In genomic region chr4:101217353-101218031, GRCh38 we compare ENCODE assay signal across 18 cellular contexts.
DNase-seq lines count a peak whose midpoint lies in the region; ATAC-seq and TF ChIP-seq lines count a peak whose summit lies in the region.
"Had no signal": no experiment of that assay in that cellular context is flagged by ENCODE, and none has a peak within 500 bp of the region (broad histone marks: within the 10 kb centered on the region; RNA-seq: fewer than 3 reads in every experiment).

No MANE protein-coding gene starts in this region.

- H2BK15ac ChIP-seq in IMR-90 (ENCODE audit: low read depth, low read length) = no peak overlapping the region

- no peaks in the 10 kb centered on the region for H3K27me3 ChIP-seq in IMR-90 (ENCODE audit: control insufficient read depth, insufficient read depth, low read length)

- no peak overlapping the region for H2AK9ac ChIP-seq in IMR-90 (replicated peaks; ENCODE audit: low read depth, low read length, poor library complexity)

- POLR2A ChIA-PET in IMR-90 (lab: Charles Lee; ENCODE audit: unreplicated experiment) = no interaction called here

- H3K14ac ChIP-seq in IMR-90 (replicated peaks; ENCODE audit: low read depth, low read length) = peak overlapping the region; percentile 31; the same call in 1 of the 2 replicates

- H3K4me1 ChIP-seq in IMR-90 (ENCODE audit: control insufficient read depth, insufficient read depth, low read length) = peaks cover 5% of the 10 kb centered on the region

- CTCF ChIA-PET in IMR-90 (lab: Yijun Ruan, JAX) = no interaction called here

- peaks cover 4% of the 10 kb centered on the region for H3K9me1 ChIP-seq in IMR-90 (ENCODE audit: insufficient read depth, low read length)

- no peaks in the 10 kb centered on the region for H3K9me3 Mint-ChIP-seq in memory B cell
- H3K9me3 Mint-ChIP-seq: activated naive CD4-positive, alpha-beta T cell treated with anti-CD3 and anti-CD28 coated beads, Interleukin-2, amount 50 U/mL, for 24 hours; CD8-positive, alpha-beta memory T cell had no signal

- in situ Hi-C loops in IMR-90 (cut with MboI; ENCODE audit: low sequenced_read_pairs) = no loop called here

- TF ChIP-seq CTCF in 22Rv1 (IDR thresholded peaks at IDR 0.05) = no peak
- TF ChIP-seq CTCF in IMR-90 (conservative IDR thresholded peaks at IDR 0.05; ENCODE audit: low read depth, low read length) = no peak
- no peak for TF ChIP-seq CTCF in choroid plexus epithelial cell (conservative IDR thresholded peaks at IDR 0.05; ENCODE audit: low read depth, low read length)

- peak overlapping the region; percentile 63; the same call in 1 of the 2 replicates for H3K23ac ChIP-seq in IMR-90 (ENCODE audit: low read depth, low read length)

- H3K27ac ChIP-seq in 22Rv1 = peak overlapping the region; percentile 97
- H3K27ac ChIP-seq in IMR-90 (ENCODE audit: insufficient read depth, low read length) = no peak overlapping the region

- no peak overlapping the region for H4K8ac ChIP-seq in IMR-90 (ENCODE audit: low read depth in 2 of 2, low read length in 2 of 2)

- dilution Hi-C loops in IMR-90 (cut with HindIII; ENCODE audit: low sequenced_read_pairs, unreplicated experiment) = no loop called here

- WGBS in IMR-90 (ENCODE audit: extremely low coverage in 2 of 2, insufficient read length in 1 of 2), 2 experiments = 100% methylated on average over 2 of the region's 7 CpGs; no CpG with 5 or more reads in 1 of the 2 experiments

- no peak overlapping the region for H3K4me2 ChIP-seq in IMR-90 (ENCODE audit: low read depth, low read length)

- no peak overlapping the region for H3K18ac ChIP-seq in IMR-90 (ENCODE audit: low read depth, low read length)

- H3K4me1 Mint-ChIP-seq in memory B cell = peaks cover 31% of the 10 kb centered on the region

- no peak overlapping the region for H4K91ac ChIP-seq in IMR-90 (ENCODE audit: insufficient read depth, low read depth, low read length)

- TF ChIP-seq POLR2A in IMR-90 (IDR thresholded peaks at IDR 0.05; ENCODE audit: low read depth, low read length) = no peak

- no peak overlapping the region for H3K9ac ChIP-seq in IMR-90 (ENCODE audit: low read depth, low read length)

- H3K27me3 Mint-ChIP-seq in memory B cell = no peaks in the 10 kb centered on the region
- H3K27me3 Mint-ChIP-seq: activated naive CD4-positive, alpha-beta T cell treated with anti-CD3 and anti-CD28 coated beads, Interleukin-2, amount 50 U/mL, for 24 hours; CD8-positive, alpha-beta memory T cell had no signal

- peak; percentile 44 for ATAC-seq in IMR-90 (ENCODE audit: low read depth)
- no peak for ATAC-seq in memory B cell (ENCODE audit: low read depth)
- ATAC-seq in HG03095 (IDR thresholded peaks at IDR 0.05; ENCODE audit: unreplicated experiment) = no peak
- no peak for ATAC-seq in HG03196 (IDR thresholded peaks at IDR 0.05; ENCODE audit: unreplicated experiment)

- no TSS peak for BruUV-seq in IMR-90 (replicated peaks; lab: Mats Ljungman, UMichigan)

- intact Hi-C loops in IMR-90 (cut with micrococcal nuclease) = no loop called here

- no peaks in the 10 kb centered on the region for H3K9me3 ChIP-seq in IMR-90 (ENCODE audit: control insufficient read depth, insufficient read depth, low read length)

- DNase-seq in IMR-90 (peak; percentile 22), choroid plexus epithelial cell (ENCODE audit: low read depth) (peak; percentile 16), memory B cell (ENCODE audit: low spot score in 2 of 2) (no peak), NCI-H345 (lab: John Stamatoyannopoulos, UW) (no peak)
- no peak for DNase-seq in activated CD4-positive, alpha-beta T cell treated with anti-CD3 and anti-CD28 coated beads, Interleukin-2, amount 50 U/mL, for 4 hours
- DNase-seq: ACHN; activated CD4-positive, alpha-beta T cell treated with anti-CD3 and anti-CD28 coated beads, Interleukin-2, amount 50 U/mL, for 1 hour; activated T-cell treated with anti-CD3 and anti-CD28 coated beads, Interleukin-2, amount 50 U/mL, for 1 hour; CD8-positive, alpha-beta memory T cell; effector CD4-positive, alpha-beta T cell; NCI-H1417 treated with DMSO at 0.1 percent for 48 hours; posterior cingulate gyrus; small intestine; T1000 had no signal

- no peak overlapping the region for H3K4ac ChIP-seq in IMR-90 (ENCODE audit: low read depth, low read length)

- no peak overlapping the region for H3K4me3 ChIP-seq in IMR-90 (ENCODE audit: insufficient read depth, low read depth, low read length)
- H3K4me3 ChIP-seq in choroid plexus epithelial cell (ENCODE audit: low read depth, low read length) = no peak overlapping the region

- no peak overlapping the region for H3K4me3 Mint-ChIP-seq in memory B cell
- H3K4me3 Mint-ChIP-seq: activated naive CD4-positive, alpha-beta T cell treated with anti-CD3 and anti-CD28 coated beads, Interleukin-2, amount 50 U/mL, for 24 hours; CD8-positive, alpha-beta memory T cell had no signal

- no peaks in the 10 kb centered on the region for H3K36me3 Mint-ChIP-seq in memory B cell
- H3K36me3 Mint-ChIP-seq: activated naive CD4-positive, alpha-beta T cell treated with anti-CD3 and anti-CD28 coated beads, Interleukin-2, amount 50 U/mL, for 24 hours; CD8-positive, alpha-beta memory T cell had no signal

- H2BK120ac ChIP-seq in IMR-90 (ENCODE audit: low read depth, low read length) = no peak overlapping the region

- no peak overlapping the region for H3K56ac ChIP-seq in IMR-90 (ENCODE audit: extremely low read depth, insufficient read depth, low read length)

- peak overlapping the region; percentile 19 for H3K27ac Mint-ChIP-seq in memory B cell
- H3K27ac Mint-ChIP-seq: activated naive CD4-positive, alpha-beta T cell treated with anti-CD3 and anti-CD28 coated beads, Interleukin-2, amount 50 U/mL, for 24 hours had no signal

- H2AK5ac ChIP-seq in IMR-90 (ENCODE audit: low read depth, low read length) = no peak overlapping the region

- H4K5ac ChIP-seq in IMR-90 (ENCODE audit: low read depth, low read length) = no peak overlapping the region

- no peak overlapping the region for H2BK5ac ChIP-seq in IMR-90 (ENCODE audit: low read depth, low read length, poor library complexity, severe bottlenecking)

- TF ChIP-seq RAD21 in IMR-90 (IDR thresholded peaks at IDR 0.05; ENCODE audit: low read length) = no peak

- H3K36me3 ChIP-seq in IMR-90 (ENCODE audit: control insufficient read depth, insufficient read depth, low read length) = no peaks in the 10 kb centered on the region

- H2BK20ac ChIP-seq in IMR-90 (ENCODE audit: low read depth, low read length) = no peak overlapping the region

- H3K79me1 ChIP-seq in IMR-90 (ENCODE audit: low read depth in 1 of 2, low read length in 2 of 2) = peaks cover 11 to 27% of the 10 kb centered on the region in 2 experiments

- no peak overlapping the region for H2AFZ ChIP-seq in IMR-90 (replicated peaks; ENCODE audit: low read length, poor library complexity)

- H4K20me1 ChIP-seq in IMR-90 (ENCODE audit: insufficient read depth, low read length) = peaks cover 4% of the 10 kb centered on the region; the same call in 1 of the 2 replicates

TF ChIP-seq in IMR-90, 13 proteins besides CTCF, POLR2A, EP300 and RAD21:
- no peak for TF ChIP-seq SMC3 (IDR thresholded peaks at IDR 0.05; ENCODE audit: low read depth, low read length)
- TF ChIP-seq BHLHE40 (IDR thresholded peaks at IDR 0.05; ENCODE audit: low read depth, low read length) = no peak
- TF ChIP-seq FOS (IDR thresholded peaks at IDR 0.05; ENCODE audit: low read depth, low read length) = no peak
- TF ChIP-seq RCOR1 (IDR thresholded peaks at IDR 0.05; ENCODE audit: insufficient replicate concordance, low read length) = no peak
- TF ChIP-seq CEBPB (IDR thresholded peaks at IDR 0.05; ENCODE audit: low read depth, low read length) = no peak
- TF ChIP-seq MAZ (IDR thresholded peaks at IDR 0.05; ENCODE audit: borderline replicate concordance, low read depth, low read length) = no peak
- no peak for TF ChIP-seq RFX5 (IDR thresholded peaks at IDR 0.05; ENCODE audit: low read depth, low read length)
- no peak for TF ChIP-seq USF2 (IDR thresholded peaks at IDR 0.05; ENCODE audit: low read depth, low read length)
- TF ChIP-seq ELK1 (IDR thresholded peaks at IDR 0.05; ENCODE audit: borderline replicate concordance, low read depth, low read length) = no peak
- no peak for TF ChIP-seq MAFK (IDR thresholded peaks at IDR 0.05; ENCODE audit: low read depth, low read length)
- TF ChIP-seq NFE2L2 (IDR thresholded peaks at IDR 0.05; ENCODE audit: low read depth, low read length) = no peak
- no peak for TF ChIP-seq MXI1 (IDR thresholded peaks at IDR 0.05; ENCODE audit: borderline replicate concordance, low read depth, low read length)
- TF ChIP-seq CHD1 (IDR thresholded peaks at IDR 0.05; ENCODE audit: low read depth, low read length) = no peak

Comparison
In these comparisons a context has a peak if more than half of its experiments do, and no peak if none do; other contexts are left out.
1. DNase-seq: peak in IMR-90 (single experiment) and choroid plexus epithelial cell (single experiment); none in memory B cell (0 of 2), NCI-H345 (single experiment) and activated CD4-positive, alpha-beta T cell treated with anti-CD3 and anti-CD28 coated beads, Interleukin-2, amount 50 U/mL, for 4 hours (0 of 2).